ENCODE assay signal across 17 cellular contexts in the genomic region with DNA sequence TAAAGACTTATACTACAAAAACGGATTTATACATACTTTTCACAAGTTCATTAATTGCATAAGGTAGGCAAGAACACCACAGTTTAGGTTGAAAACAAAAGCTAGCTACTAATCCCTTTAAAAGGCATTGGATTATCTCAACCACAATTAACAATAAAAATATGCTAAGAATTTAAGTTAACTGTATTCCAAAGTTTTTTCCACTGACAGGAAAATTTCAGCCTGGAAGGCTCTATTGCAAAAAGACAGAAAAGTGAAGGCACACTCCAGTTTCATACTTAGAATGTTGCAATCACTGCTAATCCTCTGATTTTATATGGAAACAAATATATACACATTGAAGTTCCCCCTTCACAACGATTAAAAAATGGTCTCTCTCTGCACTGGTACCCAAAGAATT.
"Had no signal": no experiment of that assay in that cellular context is flagged by ENCODE, and none has a peak within 500 bp of the region (broad histone marks: within the 10 kb centered on the region; RNA-seq: fewer than 3 reads in every experiment).

No MANE protein-coding gene starts in this region.

- H3K4me3 ChIP-seq: body of pancreas, hepatocyte, pancreas had no signal

- DNase-seq: activated CD4-positive, alpha-beta T cell treated with anti-CD3 and anti-CD28 coated beads for 4 hours; activated CD8-positive, alpha-beta T cell treated with anti-CD3 and anti-CD28 coated beads for 36 hours; activated effector memory CD4-positive, alpha-beta T cell treated with Interleukin-2 at 50 U/mL for 16 hours; activated T-cell treated with anti-CD3 and anti-CD28 coated beads, Interleukin-2, amount 50 U/mL, for 4 hours; amniotic stem cell; body of pancreas; caudate nucleus; foreskin keratinocyte; left cardiac atrium; mesendoderm; naive thymus-derived CD8-positive, alpha-beta T cell; pancreas; stimulated activated naive CD4-positive, alpha-beta T cell had no signal

- H3K27ac ChIP-seq: body of pancreas, foreskin keratinocyte, hepatocyte, neutrophil, pancreas had no signal

- H3K9me3 Mint-ChIP-seq: activated CD8-positive, alpha-beta T cell treated with anti-CD3 and anti-CD28 coated beads for 36 hours; activated naive CD4-positive, alpha-beta T cell treated with anti-CD3 and anti-CD28 coated beads, Interleukin-2, amount 50 U/mL, for 24 hours; activated T-cell treated with anti-CD3 and anti-CD28 coated beads, Interleukin-2, amount 50 U/mL, for 4 hours; T-helper 2 cell treated with Interferon-gamma antibody and Interleukin-4, amounts not matched to agents 5 μg/mL and 100 μg/mL, for 36 hours had no signal

- H3K4me1 ChIP-seq: body of pancreas, pancreas had no signal

- H3K9me3 ChIP-seq: body of pancreas, neutrophil, pancreas had no signal

- ATAC-seq: activated CD8-positive, alpha-beta T cell treated with anti-CD3 and anti-CD28 coated beads for 36 hours; activated T-cell treated with anti-CD3 and anti-CD28 coated beads, Interleukin-2, amount 50 U/mL, for 4 hours; body of pancreas; foreskin keratinocyte; left cardiac atrium; naive thymus-derived CD8-positive, alpha-beta T cell; pancreas had no signal

- H3K4me1 Mint-ChIP-seq: activated naive CD4-positive, alpha-beta T cell treated with anti-CD3 and anti-CD28 coated beads, Interleukin-2, amount 50 U/mL, for 24 hours; naive thymus-derived CD8-positive, alpha-beta T cell had no signal

- H3K4me3 Mint-ChIP-seq: activated CD8-positive, alpha-beta T cell treated with anti-CD3 and anti-CD28 coated beads for 36 hours; activated naive CD4-positive, alpha-beta T cell treated with anti-CD3 and anti-CD28 coated beads, Interleukin-2, amount 50 U/mL, for 24 hours; activated T-cell treated with anti-CD3 and anti-CD28 coated beads, Interleukin-2, amount 50 U/mL, for 4 hours; naive thymus-derived CD8-positive, alpha-beta T cell; T-helper 2 cell treated with Interferon-gamma antibody and Interleukin-4, amounts not matched to agents 5 μg/mL and 100 μg/mL, for 36 hours had no signal

- H3K36me3 ChIP-seq: neutrophil had no signal

- H2AFZ ChIP-seq: hepatocyte had no signal

- H3K4me2 ChIP-seq: hepatocyte had no signal

- H3K36me3 Mint-ChIP-seq: activated naive CD4-positive, alpha-beta T cell treated with anti-CD3 and anti-CD28 coated beads, Interleukin-2, amount 50 U/mL, for 24 hours; naive thymus-derived CD8-positive, alpha-beta T cell had no signal

- H3K27me3 ChIP-seq: body of pancreas, foreskin keratinocyte, hepatocyte, neutrophil, pancreas had no signal

- H3K27ac Mint-ChIP-seq: activated CD8-positive, alpha-beta T cell treated with anti-CD3 and anti-CD28 coated beads for 36 hours; activated naive CD4-positive, alpha-beta T cell treated with anti-CD3 and anti-CD28 coated beads, Interleukin-2, amount 50 U/mL, for 24 hours; naive thymus-derived CD8-positive, alpha-beta T cell; T-helper 2 cell treated with Interferon-gamma antibody and Interleukin-4, amounts not matched to agents 5 μg/mL and 100 μg/mL, for 36 hours had no signal
